In the genomic region with DNA sequence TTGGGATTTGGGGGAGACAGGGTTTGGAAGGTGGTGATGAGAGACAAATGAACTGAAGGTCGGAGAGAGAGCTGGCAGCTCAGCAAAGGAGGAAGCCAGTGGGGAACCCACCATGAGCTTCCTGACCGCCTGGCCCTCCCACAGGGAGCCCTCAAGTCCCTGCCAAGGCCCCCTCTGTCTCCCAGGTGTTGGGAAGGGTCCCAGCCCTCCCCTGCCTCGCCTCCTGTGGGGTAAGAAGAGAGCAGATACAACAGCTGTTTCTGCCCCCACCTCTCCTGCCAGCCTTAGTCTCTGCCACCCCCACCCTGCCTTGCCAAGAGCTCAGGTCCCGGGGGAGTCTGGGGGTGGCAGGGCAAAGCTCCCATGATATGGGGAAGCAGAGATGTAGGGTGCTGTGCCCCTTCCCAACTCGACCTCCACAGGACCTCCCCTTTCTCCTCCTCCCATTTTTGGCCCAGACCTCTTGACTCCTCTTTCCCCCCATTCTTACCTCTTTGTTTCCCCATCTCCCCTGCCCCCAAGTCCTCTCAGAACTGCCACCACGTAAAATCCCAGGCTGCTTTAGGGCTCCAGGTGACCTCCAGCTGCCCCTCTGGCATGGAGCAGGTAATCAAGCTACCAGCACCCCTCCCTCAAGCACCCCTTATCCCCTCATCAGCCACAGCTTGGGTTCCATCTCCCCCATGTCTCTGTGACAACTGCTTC, we compare ENCODE assay signal across 1 cellular context.
TF ChIP-seq lines count a peak whose summit lies in the region.

No MANE protein-coding gene starts in this region.

TF ChIP-seq in HEK293, 187 proteins besides CTCF, POLR2A, EP300 and RAD21 (continued from another document):
- TF ChIP-seq ZNF280C (tag by site-specific recombination; IDR thresholded peaks at IDR 0.05) (no peak), ZIC2 (tag by site-specific recombination; IDR thresholded peaks at IDR 0.05) (peak; percentile 81), GLIS2 (tag by site-specific recombination; IDR thresholded peaks at IDR 0.05) (peak; percentile 19; the same call in 1 of the 2 replicates), SETDB1 (IDR thresholded peaks at IDR 0.05; ENCODE audit: insufficient read length, low read length) (no peak), PRDM4 (tag by site-specific recombination; IDR thresholded peaks at IDR 0.05) (no peak), ZNF292 (tag by site-specific recombination; IDR thresholded peaks at IDR 0.05; ENCODE audit: borderline replicate concordance, low read depth) (no peak), ZNF600 (tag by site-specific recombination; IDR thresholded peaks at IDR 0.05) (no peak; the same call in 1 of the 2 replicates), ZNF114 (tag by site-specific recombination; IDR thresholded peaks at IDR 0.05) (no peak), TRIM28 (IDR thresholded peaks at IDR 0.05; ENCODE audit: borderline replicate concordance, low read length) (no peak), ZNF341 (tag by site-specific recombination; IDR thresholded peaks at IDR 0.05; ENCODE audit: low read depth) (peak; percentile 43; the same call in 1 of the 2 replicates), ZNF623 (tag by site-specific recombination; IDR thresholded peaks at IDR 0.05) (no peak), GLIS1 (tag by site-specific recombination; IDR thresholded peaks at IDR 0.05) (peak; percentile 75)
- TF ChIP-seq, protein P1, sequence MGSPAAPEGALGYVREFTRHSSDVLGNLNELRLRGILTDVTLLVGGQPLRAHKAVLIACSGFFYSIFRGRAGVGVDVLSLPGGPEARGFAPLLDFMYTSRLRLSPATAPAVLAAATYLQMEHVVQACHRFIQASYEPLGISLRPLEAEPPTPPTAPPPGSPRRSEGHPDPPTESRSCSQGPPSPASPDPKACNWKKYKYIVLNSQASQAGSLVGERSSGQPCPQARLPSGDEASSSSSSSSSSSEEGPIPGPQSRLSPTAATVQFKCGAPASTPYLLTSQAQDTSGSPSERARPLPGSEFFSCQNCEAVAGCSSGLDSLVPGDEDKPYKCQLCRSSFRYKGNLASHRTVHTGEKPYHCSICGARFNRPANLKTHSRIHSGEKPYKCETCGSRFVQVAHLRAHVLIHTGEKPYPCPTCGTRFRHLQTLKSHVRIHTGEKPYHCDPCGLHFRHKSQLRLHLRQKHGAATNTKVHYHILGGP (tag by site-specific recombination; IDR thresholded peaks at IDR 0.05): no peak
- TF ChIP-seq, protein P2, sequence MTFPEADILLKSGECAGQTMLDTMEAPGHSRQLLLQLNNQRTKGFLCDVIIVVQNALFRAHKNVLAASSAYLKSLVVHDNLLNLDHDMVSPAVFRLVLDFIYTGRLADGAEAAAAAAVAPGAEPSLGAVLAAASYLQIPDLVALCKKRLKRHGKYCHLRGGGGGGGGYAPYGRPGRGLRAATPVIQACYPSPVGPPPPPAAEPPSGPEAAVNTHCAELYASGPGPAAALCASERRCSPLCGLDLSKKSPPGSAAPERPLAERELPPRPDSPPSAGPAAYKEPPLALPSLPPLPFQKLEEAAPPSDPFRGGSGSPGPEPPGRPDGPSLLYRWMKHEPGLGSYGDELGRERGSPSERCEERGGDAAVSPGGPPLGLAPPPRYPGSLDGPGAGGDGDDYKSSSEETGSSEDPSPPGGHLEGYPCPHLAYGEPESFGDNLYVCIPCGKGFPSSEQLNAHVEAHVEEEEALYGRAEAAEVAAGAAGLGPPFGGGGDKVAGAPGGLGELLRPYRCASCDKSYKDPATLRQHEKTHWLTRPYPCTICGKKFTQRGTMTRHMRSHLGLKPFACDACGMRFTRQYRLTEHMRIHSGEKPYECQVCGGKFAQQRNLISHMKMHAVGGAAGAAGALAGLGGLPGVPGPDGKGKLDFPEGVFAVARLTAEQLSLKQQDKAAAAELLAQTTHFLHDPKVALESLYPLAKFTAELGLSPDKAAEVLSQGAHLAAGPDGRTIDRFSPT (tag by site-specific recombination; IDR thresholded peaks at IDR 0.05): 0 out of 2 replicates have a peak, but pooled peaks have one; percentile 38
